8 cellular contexts compared by ENCODE assay signal in the genomic region with DNA sequence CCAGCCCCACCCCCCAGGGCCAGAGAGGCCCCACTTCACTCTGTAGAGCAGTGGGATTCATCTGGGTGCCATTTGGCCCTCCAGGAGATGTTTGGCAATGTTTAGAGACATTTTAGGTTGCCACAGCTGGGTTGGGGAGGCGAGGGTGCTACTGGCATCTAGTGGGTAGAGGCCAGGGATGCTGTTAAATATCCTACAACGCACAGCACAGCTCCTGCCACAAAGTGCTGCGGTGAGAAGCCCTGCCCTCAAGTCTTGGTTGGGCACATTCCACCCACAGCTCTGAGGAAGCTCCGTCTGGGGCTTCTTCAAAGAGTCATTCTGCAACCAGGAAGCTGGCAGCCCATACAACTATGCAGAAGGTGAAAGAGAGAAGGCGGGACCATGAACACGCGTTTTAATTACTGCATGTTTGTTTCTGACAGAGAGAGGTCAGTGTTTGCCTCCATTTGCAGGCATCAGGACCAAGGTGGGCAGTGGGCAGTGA. TPM values are rescaled to one million over a fixed set of nuclear protein-coding genes. Genes with fewer than 3 reads are reported as not detected.
DNase-seq lines count a peak whose midpoint lies in the region; ATAC-seq and TF ChIP-seq lines count a peak whose summit lies in the region.

No MANE protein-coding gene starts in this region.

- DNase-seq in activated CD8-positive, alpha-beta memory T cell treated with anti-CD3 and anti-CD28 coated beads for 1 hour (ENCODE audit: extremely low read depth in 1 of 2, low read depth in 1 of 2) = peak; percentile 40 to 61
- peak; percentile 56 to 70 for DNase-seq in left colon
- peak; percentile 69 to 90 for DNase-seq in stimulated activated naive CD8-positive, alpha-beta T cell treated with anti-CD3 and anti-CD28 coated beads, Interleukin-15, amount 100 ng/mL, for 72 hours
- no peak for DNase-seq in SHP77 treated with DMSO at 0.1 percent for 48 hours (lab: John Stamatoyannopoulos, UW)
- no peak for DNase-seq in GM19238 (ENCODE audit: insufficient read length, low spot score)
- no peak for DNase-seq in nephron progenitor cell

- peaks cover 84% of the 10 kb centered on the region for H3K4me1 Mint-ChIP-seq in stimulated activated naive CD8-positive, alpha-beta T cell treated with anti-CD3 and anti-CD28 coated beads, Interleukin-15, amount 100 ng/mL, for 72 hours
- H3K4me1 Mint-ChIP-seq in nephron progenitor cell = peaks cover 23% of the 10 kb centered on the region

- H3K4me3 Mint-ChIP-seq in stimulated activated naive CD8-positive, alpha-beta T cell treated with anti-CD3 and anti-CD28 coated beads, Interleukin-15, amount 100 ng/mL, for 72 hours = peak overlapping the region; percentile 65 to 79
- H3K4me3 Mint-ChIP-seq in nephron progenitor cell = no peak overlapping the region

- H3K27me3 Mint-ChIP-seq in stimulated activated naive CD8-positive, alpha-beta T cell treated with anti-CD3 and anti-CD28 coated beads, Interleukin-15, amount 100 ng/mL, for 72 hours = no peaks in the 10 kb centered on the region
- no peaks in the 10 kb centered on the region for H3K27me3 Mint-ChIP-seq in nephron progenitor cell (ENCODE audit: low read depth, poor library complexity)

- no peaks in the 10 kb centered on the region for H3K36me3 Mint-ChIP-seq in nephron progenitor cell (ENCODE audit: low read depth)

- intact Hi-C loops in left colon (cut with DNase I, micrococcal nuclease) = no loop called here

- peak overlapping the region; percentile 80 to 95 for H3K27ac Mint-ChIP-seq in stimulated activated naive CD8-positive, alpha-beta T cell treated with anti-CD3 and anti-CD28 coated beads, Interleukin-15, amount 100 ng/mL, for 72 hours
- no peak overlapping the region for H3K27ac Mint-ChIP-seq in nephron progenitor cell

- no peak for TF ChIP-seq CTCF in nephron progenitor cell (IDR thresholded peaks at IDR 0.05)

- no peaks in the 10 kb centered on the region for H3K9me3 Mint-ChIP-seq in stimulated activated naive CD8-positive, alpha-beta T cell treated with anti-CD3 and anti-CD28 coated beads, Interleukin-15, amount 100 ng/mL, for 72 hours
- peaks cover 39% of the 10 kb centered on the region for H3K9me3 Mint-ChIP-seq in nephron progenitor cell

- ATAC-seq in GM19438 (IDR thresholded peaks at IDR 0.05; ENCODE audit: low read depth, unreplicated experiment) (peak; percentile 52), HG03457 (IDR thresholded peaks at IDR 0.05; ENCODE audit: unreplicated experiment) (peak; percentile 51), left colon (peak; percentile 94)
- peak; percentile 81 for ATAC-seq in stimulated activated naive CD8-positive, alpha-beta T cell treated with anti-CD3 and anti-CD28 coated beads, Interleukin-15, amount 100 ng/mL, for 72 hours

RNA-seq across cellular contexts. Expression of a gene that starts 48.1 kb away (rescaled TPM):
- under 1 TPM; 0.09 to 0.17 TPM for total RNA-seq in left colon

Comparison
In these comparisons a context has a peak if more than half of its experiments do, and no peak if none do; other contexts are left out.
1. DNase-seq: peak in activated CD8-positive, alpha-beta memory T cell treated with anti-CD3 and anti-CD28 coated beads for 1 hour (2 of 2), left colon (2 of 2) and stimulated activated naive CD8-positive, alpha-beta T cell treated with anti-CD3 and anti-CD28 coated beads, Interleukin-15, amount 100 ng/mL, for 72 hours (2 of 2); none in SHP77 treated with DMSO at 0.1 percent for 48 hours (single experiment), GM19238 (single experiment) and nephron progenitor cell (single experiment).
2. Peak in every context shown above with its lines, with median percentiles within 50 percentile points of each other: ATAC-seq.